9 cellular contexts compared by ENCODE assay signal in genomic region chr14:35340616-35341453, GRCh38. TPM values are rescaled to one million over a fixed set of nuclear protein-coding genes. Genes with fewer than 3 reads are reported as not detected.
DNase-seq lines count a peak whose midpoint lies in the region; ATAC-seq and TF ChIP-seq lines count a peak whose summit lies in the region.
"Had no signal": no experiment of that assay in that cellular context is flagged by ENCODE, and none has a peak within 500 bp of the region (broad histone marks: within the 10 kb centered on the region; RNA-seq: fewer than 3 reads in every experiment).

No MANE protein-coding gene starts in this region.

- H3K79me2 ChIP-seq in HCT116 (ENCODE audit: insufficient read depth, low read length), result no peaks in the 10 kb centered on the region

- peak overlapping the region; percentile 50 for H3K4me2 ChIP-seq in HCT116 (ENCODE audit: low read length)

- no peaks in the 10 kb centered on the region for H3K36me3 ChIP-seq in HCT116 (ENCODE audit: control insufficient read depth in 1 of 2, insufficient read depth in 2 of 2, low read length in 2 of 2)
- no peaks in the 10 kb centered on the region for H3K36me3 ChIP-seq in adrenal gland (replicated peaks in 1 of 2)
- no peaks in the 10 kb centered on the region for H3K36me3 ChIP-seq in right lobe of liver
- no peaks in the 10 kb centered on the region for H3K36me3 ChIP-seq in spleen

- no peaks in the 10 kb centered on the region for H4K20me1 ChIP-seq in HCT116 (ENCODE audit: insufficient read depth)

- H2AFZ ChIP-seq in HCT116 (ENCODE audit: low read depth, low read length, poor library complexity, severe bottlenecking), result no peak overlapping the region

- intact Hi-C loops in HCT116 (cut with micrococcal nuclease) (no loop called here), adrenal gland (cut with DNase I) (no loop called here), right lobe of liver (cut with DNase I) (no loop called here), spleen (cut with DNase I; ENCODE audit: low total_unique reads) (no loop called here)

- peak overlapping the region; percentile 8; the same call in 1 of the 2 replicates for H3K9ac ChIP-seq in HCT116 (ENCODE audit: low read length)

- H3K9me3 ChIP-seq in HCT116 (ENCODE audit: control insufficient read depth in 1 of 2, insufficient read depth in 1 of 2, low read depth in 1 of 2, low read length in 2 of 2) (no peaks in the 10 kb centered on the region), adrenal gland (replicated peaks in 1 of 3) (no peaks in the 10 kb centered on the region), right lobe of liver (no peaks in the 10 kb centered on the region), spleen (no peaks in the 10 kb centered on the region)

- no peak for DNase-seq in HCT116 (ENCODE audit: low read depth, low spot score)
- DNase-seq in adrenal gland, result no peak
- peak in 2 of 3 donors; percentile 60 to 66 for DNase-seq in right lobe of liver
- no peak for DNase-seq in spleen
- DNase-seq in stimulated activated CD4-positive, alpha-beta T cell treated with anti-CD3 and anti-CD28 coated beads, Interleukin-4, amount 100 ng/mL, for 24 hours, result no peak
- DNase-seq: activated CD4-positive, alpha-beta memory T cell treated with anti-CD3 and anti-CD28 coated beads for 36 hours had no signal

- H3K4me3 ChIP-seq in HCT116 (replicated peaks in 1 of 2; ENCODE audit: low read depth in 1 of 2, low read length in 2 of 2) (no peak overlapping the region), adrenal gland (no peak overlapping the region), right lobe of liver (peak overlapping the region in 1 of 3 donors; percentile 30), spleen (peak overlapping the region in 1 of 8 donors; percentile 23)

- ATAC-seq in HCT116 (peak; percentile 13), right lobe of liver (peak in 1 of 4 donors; percentile 2), GM21825 (IDR thresholded peaks at IDR 0.05; ENCODE audit: unreplicated experiment) (no peak), GM18502 (IDR thresholded peaks at IDR 0.05; ENCODE audit: poor library complexity, unreplicated experiment) (no peak), HG03159 (IDR thresholded peaks at IDR 0.05; ENCODE audit: unreplicated experiment) (no peak)

- H3K4me1 ChIP-seq in HCT116 (ENCODE audit: control insufficient read depth in 1 of 2, insufficient read depth in 2 of 2, low read length in 2 of 2), result peaks cover 40 to 42% of the 10 kb centered on the region in 2 experiments
- peaks cover 45 to 64% of the 10 kb centered on the region in 2 donors for H3K4me1 ChIP-seq in adrenal gland (replicated peaks in 1 of 2)
- H3K4me1 ChIP-seq in right lobe of liver, result peaks cover 2 to 80% (median 39%) of the 10 kb centered on the region in 4 donors
- H3K4me1 ChIP-seq in spleen, result peaks cover 56 to 98% (median 79%) of the 10 kb centered on the region in 6 donors

- RAD21 ChIA-PET in HCT116 (lab: Charles Lee; ENCODE audit: low non-redundant PET in 1 of 2, low total read pairs in 2 of 2, uncharacterized antibody in 2 of 2, unreplicated experiment in 2 of 2), result no interaction called here

- 70 to 85% (median 76%) methylated on average over 12 to 14 of the region's 14 CpGs for WGBS in adrenal gland, 4 donors
- WGBS in right lobe of liver (ENCODE audit: insufficient coverage, low coverage, low lambda C conversion rate, missing lambda C conversion rate), result 37% methylated on average over 11 of the region's 14 CpGs
- WGBS in spleen, 5 donors, result 75 to 88% (median 80%) methylated on average over 12 to 14 of the region's 14 CpGs

- TF ChIP-seq RAD21 in HCT116 (IDR thresholded peaks at IDR 0.05; ENCODE audit: low read depth), result no peak

- POLR2A ChIA-PET in HCT116 (lab: Charles Lee), result interaction anchor here (1.1 to 1.4 kb wide), 4 partner anchors 8 to 49 kb away, joined by 3 to 5 read pairs (median 4); partner anchors contain the start of gene PSMA6

- peak overlapping the region; percentile 31; the same call in 1 of the 2 replicates for H3K27ac ChIP-seq in HCT116 (ENCODE audit: low read depth, low read length)
- H3K27ac ChIP-seq in adrenal gland, result peak overlapping the region; percentile 28 to 99 (median 95)
- H3K27ac ChIP-seq in right lobe of liver, result peak overlapping the region; percentile 83 to 98 (median 96)
- H3K27ac ChIP-seq in spleen, result peak overlapping the region; percentile 81 to 95 (median 89)

- no TSS peak for BruUV-seq in HCT116 (replicated peaks; lab: Mats Ljungman, UMichigan)

- no peak for TF ChIP-seq POLR2A in HCT116 (IDR thresholded peaks at IDR 0.05; ENCODE audit: borderline replicate concordance, extremely low read depth, insufficient read depth, insufficient read length)
- TF ChIP-seq POLR2A in adrenal gland (IDR thresholded peaks at IDR 0.05), result no peak
- TF ChIP-seq POLR2A in right lobe of liver (IDR thresholded peaks at IDR 0.05), result no peak
- no peak for TF ChIP-seq POLR2A in spleen (IDR thresholded peaks at IDR 0.05)

- CTCF ChIA-PET in HCT116 (lab: Charles Lee), result interaction anchor here (1.1 kb wide), 1 partner anchor 11 kb away, joined by 4 read pairs; no protein-coding TSS in a partner anchor

- TF ChIP-seq CTCF in HCT116 (IDR thresholded peaks at IDR 0.05 in 2 of 3, conservative IDR thresholded peaks at IDR 0.05 in 1 of 3; ENCODE audit: borderline replicate concordance in 1 of 3, insufficient read depth in 1 of 3, low read depth in 2 of 3, low read length in 2 of 3), result no peak
- no peak for TF ChIP-seq CTCF in adrenal gland (IDR thresholded peaks at IDR 0.05)
- no peak for TF ChIP-seq CTCF in right lobe of liver (IDR thresholded peaks at IDR 0.05)
- no peak for TF ChIP-seq CTCF in spleen (IDR thresholded peaks at IDR 0.05 in 8 of 11, conservative IDR thresholded peaks at IDR 0.05 in 3 of 11)

- H3K27me3 ChIP-seq in HCT116 (ENCODE audit: insufficient read depth, low read length), result no peaks in the 10 kb centered on the region
- H3K27me3 ChIP-seq in adrenal gland, result no peaks in the 10 kb centered on the region
- no peaks in the 10 kb centered on the region for H3K27me3 ChIP-seq in right lobe of liver
- H3K27me3 ChIP-seq in spleen (replicated peaks in 1 of 7), result no peaks in the 10 kb centered on the region

- no peaks in the 10 kb centered on the region for H3K9me2 ChIP-seq in HCT116 (ENCODE audit: insufficient read depth)

TF ChIP-seq in HCT116, 20 proteins besides CTCF, POLR2A, EP300 and RAD21 (continues in another document):
- TF ChIP-seq POLR2AphosphoS5 (IDR thresholded peaks at IDR 0.05; ENCODE audit: low read depth, low read length), result no peak
- no peak for TF ChIP-seq TCF7L2 (IDR thresholded peaks at IDR 0.05; ENCODE audit: borderline replicate concordance, extremely low read depth, insufficient read depth, insufficient read length)
- no peak for TF ChIP-seq CBX3 (IDR thresholded peaks at IDR 0.05; ENCODE audit: low read depth)
- no peak for TF ChIP-seq ZBTB33 (IDR thresholded peaks at IDR 0.05; ENCODE audit: extremely low read depth, insufficient replicate concordance, low read length)
- TF ChIP-seq ATF3 (IDR thresholded peaks at IDR 0.05), result no peak
- no peak for TF ChIP-seq SP1 (IDR thresholded peaks at IDR 0.05; ENCODE audit: low read depth)
- no peak for TF ChIP-seq YY1 (IDR thresholded peaks at IDR 0.05; ENCODE audit: extremely low read depth, insufficient replicate concordance, low read depth, low read length)
- no peak for TF ChIP-seq ZNF274 (IDR thresholded peaks at IDR 0.05; ENCODE audit: low read depth, low read length)
- no peak for TF ChIP-seq FOSL1 (IDR thresholded peaks at IDR 0.05; ENCODE audit: low read depth)
- TF ChIP-seq JUND (IDR thresholded peaks at IDR 0.05), result no peak
- no peak for TF ChIP-seq CEBPB (IDR thresholded peaks at IDR 0.05; ENCODE audit: low read depth)
- TF ChIP-seq EZH2 (IDR thresholded peaks at IDR 0.05), result no peak
- TF ChIP-seq MAX (IDR thresholded peaks at IDR 0.05), result no peak
- TF ChIP-seq SIN3A (IDR thresholded peaks at IDR 0.05; ENCODE audit: low read depth), result no peak
- TF ChIP-seq EZH2phosphoT487 (IDR thresholded peaks at IDR 0.05; ENCODE audit: borderline replicate concordance), result no peak
- no peak for TF ChIP-seq SRF (IDR thresholded peaks at IDR 0.05; ENCODE audit: low read depth)
- no peak for TF ChIP-seq EGR1 (IDR thresholded peaks at IDR 0.05; ENCODE audit: low read depth)

RNA-seq across cellular contexts. Expression of gene PSMA6, which starts 48.7 kb away (rescaled TPM):
- 194 TPM for total RNA-seq in HCT116 (2021; ENCODE audit: unreplicated experiment)
- polyA plus RNA-seq in HCT116 (2012), result 131 and 160 TPM in 2 replicates
- 100 to 1,000 TPM; 114 to 323 (median 185) TPM for total RNA-seq in adrenal gland
- polyA plus RNA-seq in adrenal gland, result 100 to 1,000 TPM; 119 to 393 (median 120) TPM
- 100 to 1,000 TPM in 1 of 6 experiments, 10 to 100 TPM in 5; 66.9 to 122 (median 81.1) TPM for total RNA-seq in right lobe of liver
- total RNA-seq in spleen, result 100 to 1,000 TPM; 120 to 185 (median 129) TPM
- polyA plus RNA-seq in spleen, result 100 to 1,000 TPM; 108 to 171 (median 164) TPM

Comparison
In these comparisons a context has a peak if more than half of its experiments do, and no peak if none do; other contexts are left out.
1. DNase-seq: peak in right lobe of liver (2 of 3); none in HCT116 (single experiment), adrenal gland (0 of 7), spleen (single experiment) and stimulated activated CD4-positive, alpha-beta T cell treated with anti-CD3 and anti-CD28 coated beads, Interleukin-4, amount 100 ng/mL, for 24 hours (single experiment).
2. H3K27ac ChIP-seq: peak in every context shown above with its lines; median percentile 96 in right lobe of liver; 95 in adrenal gland; 89 in spleen; 31 in HCT116.